Comparison of ENCODE assay signal across 1 cellular context in the genomic region with DNA sequence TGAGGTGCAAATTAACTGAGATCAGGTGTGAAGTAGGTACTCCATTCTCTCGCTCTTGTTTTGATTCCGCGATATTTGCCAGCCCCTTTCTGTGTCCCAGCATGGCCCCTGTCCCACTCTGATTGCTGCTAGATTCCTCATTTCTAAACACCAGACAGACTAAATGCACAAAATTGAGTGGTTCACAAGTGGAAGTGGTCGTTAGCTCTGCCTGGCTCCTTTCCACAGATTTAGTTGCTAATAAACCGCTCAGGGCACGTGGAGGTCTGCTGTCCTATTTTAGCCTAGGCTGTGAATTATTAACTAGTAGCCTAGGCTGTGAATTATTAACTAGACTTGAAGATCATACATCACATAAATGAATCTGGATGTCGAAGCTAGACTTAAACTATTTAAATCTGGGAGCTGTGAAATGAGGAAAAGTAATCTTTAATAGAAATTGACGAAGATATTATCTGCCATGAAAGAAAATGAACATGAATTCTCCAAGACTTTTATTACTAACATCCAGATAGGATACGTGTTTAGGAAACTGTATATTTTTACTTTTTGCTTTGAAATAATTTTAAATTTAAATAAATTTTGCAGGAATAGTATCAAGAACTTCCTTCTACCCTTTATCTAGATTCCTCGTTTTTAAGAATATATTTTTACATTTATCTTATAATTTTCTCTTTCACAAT.
TF ChIP-seq lines count a peak whose summit lies in the region.

No MANE protein-coding gene starts in this region.

TF ChIP-seq in HepG2, 621 proteins besides CTCF, POLR2A, EP300 and RAD21 (continued from another document and continues in another):
- TF ChIP-seq, protein P1, sequence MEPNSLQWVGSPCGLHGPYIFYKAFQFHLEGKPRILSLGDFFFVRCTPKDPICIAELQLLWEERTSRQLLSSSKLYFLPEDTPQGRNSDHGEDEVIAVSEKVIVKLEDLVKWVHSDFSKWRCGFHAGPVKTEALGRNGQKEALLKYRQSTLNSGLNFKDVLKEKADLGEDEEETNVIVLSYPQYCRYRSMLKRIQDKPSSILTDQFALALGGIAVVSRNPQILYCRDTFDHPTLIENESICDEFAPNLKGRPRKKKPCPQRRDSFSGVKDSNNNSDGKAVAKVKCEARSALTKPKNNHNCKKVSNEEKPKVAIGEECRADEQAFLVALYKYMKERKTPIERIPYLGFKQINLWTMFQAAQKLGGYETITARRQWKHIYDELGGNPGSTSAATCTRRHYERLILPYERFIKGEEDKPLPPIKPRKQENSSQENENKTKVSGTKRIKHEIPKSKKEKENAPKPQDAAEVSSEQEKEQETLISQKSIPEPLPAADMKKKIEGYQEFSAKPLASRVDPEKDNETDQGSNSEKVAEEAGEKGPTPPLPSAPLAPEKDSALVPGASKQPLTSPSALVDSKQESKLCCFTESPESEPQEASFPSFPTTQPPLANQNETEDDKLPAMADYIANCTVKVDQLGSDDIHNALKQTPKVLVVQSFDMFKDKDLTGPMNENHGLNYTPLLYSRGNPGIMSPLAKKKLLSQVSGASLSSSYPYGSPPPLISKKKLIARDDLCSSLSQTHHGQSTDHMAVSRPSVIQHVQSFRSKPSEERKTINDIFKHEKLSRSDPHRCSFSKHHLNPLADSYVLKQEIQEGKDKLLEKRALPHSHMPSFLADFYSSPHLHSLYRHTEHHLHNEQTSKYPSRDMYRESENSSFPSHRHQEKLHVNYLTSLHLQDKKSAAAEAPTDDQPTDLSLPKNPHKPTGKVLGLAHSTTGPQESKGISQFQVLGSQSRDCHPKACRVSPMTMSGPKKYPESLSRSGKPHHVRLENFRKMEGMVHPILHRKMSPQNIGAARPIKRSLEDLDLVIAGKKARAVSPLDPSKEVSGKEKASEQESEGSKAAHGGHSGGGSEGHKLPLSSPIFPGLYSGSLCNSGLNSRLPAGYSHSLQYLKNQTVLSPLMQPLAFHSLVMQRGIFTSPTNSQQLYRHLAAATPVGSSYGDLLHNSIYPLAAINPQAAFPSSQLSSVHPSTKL (CRISPR knock-in tag; IDR thresholded peaks at IDR 0.05): peak; percentile 85
- TF ChIP-seq NFYC (CRISPR knock-in tag; IDR thresholded peaks at IDR 0.05) (no peak), ZNF562 (CRISPR knock-in tag; IDR thresholded peaks at IDR 0.05; ENCODE audit: borderline replicate concordance) (no peak), RXRA (CRISPR knock-in tag; IDR thresholded peaks at IDR 0.05) (no peak), ZNF432 (CRISPR knock-in tag; IDR thresholded peaks at IDR 0.05; ENCODE audit: borderline replicate concordance) (no peak), MATR3 (CRISPR knock-in tag; IDR thresholded peaks at IDR 0.05) (no peak), PHF5A (CRISPR knock-in tag; IDR thresholded peaks at IDR 0.05; ENCODE audit: low read depth, unreplicated experiment) (peak; percentile 30), MED1 (CRISPR knock-in tag; IDR thresholded peaks at IDR 0.05) (peak; percentile 62; the same call in 1 of the 2 replicates), NR2F2 (IDR thresholded peaks at IDR 0.05; ENCODE audit: borderline replicate concordance, low read depth) (no peak), SSRP1 (CRISPR knock-in tag; IDR thresholded peaks at IDR 0.05) (no peak)
- TF ChIP-seq, protein P2, sequence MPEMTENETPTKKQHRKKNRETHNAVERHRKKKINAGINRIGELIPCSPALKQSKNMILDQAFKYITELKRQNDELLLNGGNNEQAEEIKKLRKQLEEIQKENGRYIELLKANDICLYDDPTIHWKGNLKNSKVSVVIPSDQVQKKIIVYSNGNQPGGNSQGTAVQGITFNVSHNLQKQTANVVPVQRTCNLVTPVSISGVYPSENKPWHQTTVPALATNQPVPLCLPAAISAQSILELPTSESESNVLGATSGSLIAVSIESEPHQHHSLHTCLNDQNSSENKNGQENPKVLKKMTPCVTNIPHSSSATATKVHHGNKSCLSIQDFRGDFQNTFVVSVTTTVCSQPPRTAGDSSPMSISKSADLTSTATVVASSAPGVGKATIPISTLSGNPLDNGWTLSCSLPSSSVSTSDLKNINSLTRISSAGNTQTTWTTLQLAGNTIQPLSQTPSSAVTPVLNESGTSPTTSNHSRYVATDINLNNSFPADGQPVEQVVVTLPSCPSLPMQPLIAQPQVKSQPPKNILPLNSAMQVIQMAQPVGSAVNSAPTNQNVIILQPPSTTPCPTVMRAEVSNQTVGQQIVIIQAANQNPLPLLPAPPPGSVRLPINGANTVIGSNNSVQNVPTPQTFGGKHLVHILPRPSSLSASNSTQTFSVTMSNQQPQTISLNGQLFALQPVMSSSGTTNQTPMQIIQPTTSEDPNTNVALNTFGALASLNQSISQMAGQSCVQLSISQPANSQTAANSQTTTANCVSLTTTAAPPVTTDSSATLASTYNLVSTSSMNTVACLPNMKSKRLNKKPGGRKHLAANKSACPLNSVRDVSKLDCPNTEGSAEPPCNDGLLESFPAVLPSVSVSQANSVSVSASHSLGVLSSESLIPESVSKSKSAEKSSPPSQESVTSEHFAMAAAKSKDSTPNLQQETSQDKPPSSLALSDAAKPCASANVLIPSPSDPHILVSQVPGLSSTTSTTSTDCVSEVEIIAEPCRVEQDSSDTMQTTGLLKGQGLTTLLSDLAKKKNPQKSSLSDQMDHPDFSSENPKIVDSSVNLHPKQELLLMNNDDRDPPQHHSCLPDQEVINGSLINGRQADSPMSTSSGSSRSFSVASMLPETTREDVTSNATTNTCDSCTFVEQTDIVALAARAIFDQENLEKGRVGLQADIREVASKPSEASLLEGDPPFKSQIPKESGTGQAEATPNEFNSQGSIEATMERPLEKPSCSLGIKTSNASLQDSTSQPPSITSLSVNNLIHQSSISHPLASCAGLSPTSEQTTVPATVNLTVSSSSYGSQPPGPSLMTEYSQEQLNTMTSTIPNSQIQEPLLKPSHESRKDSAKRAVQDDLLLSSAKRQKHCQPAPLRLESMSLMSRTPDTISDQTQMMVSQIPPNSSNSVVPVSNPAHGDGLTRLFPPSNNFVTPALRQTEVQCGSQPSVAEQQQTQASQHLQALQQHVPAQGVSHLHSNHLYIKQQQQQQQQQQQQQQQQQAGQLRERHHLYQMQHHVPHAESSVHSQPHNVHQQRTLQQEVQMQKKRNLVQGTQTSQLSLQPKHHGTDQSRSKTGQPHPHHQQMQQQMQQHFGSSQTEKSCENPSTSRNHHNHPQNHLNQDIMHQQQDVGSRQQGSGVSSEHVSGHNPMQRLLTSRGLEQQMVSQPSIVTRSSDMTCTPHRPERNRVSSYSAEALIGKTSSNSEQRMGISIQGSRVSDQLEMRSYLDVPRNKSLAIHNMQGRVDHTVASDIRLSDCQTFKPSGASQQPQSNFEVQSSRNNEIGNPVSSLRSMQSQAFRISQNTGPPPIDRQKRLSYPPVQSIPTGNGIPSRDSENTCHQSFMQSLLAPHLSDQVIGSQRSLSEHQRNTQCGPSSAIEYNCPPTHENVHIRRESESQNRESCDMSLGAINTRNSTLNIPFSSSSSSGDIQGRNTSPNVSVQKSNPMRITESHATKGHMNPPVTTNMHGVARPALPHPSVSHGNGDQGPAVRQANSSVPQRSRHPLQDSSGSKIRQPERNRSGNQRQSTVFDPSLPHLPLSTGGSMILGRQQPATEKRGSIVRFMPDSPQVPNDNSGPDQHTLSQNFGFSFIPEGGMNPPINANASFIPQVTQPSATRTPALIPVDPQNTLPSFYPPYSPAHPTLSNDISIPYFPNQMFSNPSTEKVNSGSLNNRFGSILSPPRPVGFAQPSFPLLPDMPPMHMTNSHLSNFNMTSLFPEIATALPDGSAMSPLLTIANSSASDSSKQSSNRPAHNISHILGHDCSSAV (CRISPR knock-in tag; IDR thresholded peaks at IDR 0.05; ENCODE audit: borderline replicate concordance): no peak
- TF ChIP-seq, protein P3, sequence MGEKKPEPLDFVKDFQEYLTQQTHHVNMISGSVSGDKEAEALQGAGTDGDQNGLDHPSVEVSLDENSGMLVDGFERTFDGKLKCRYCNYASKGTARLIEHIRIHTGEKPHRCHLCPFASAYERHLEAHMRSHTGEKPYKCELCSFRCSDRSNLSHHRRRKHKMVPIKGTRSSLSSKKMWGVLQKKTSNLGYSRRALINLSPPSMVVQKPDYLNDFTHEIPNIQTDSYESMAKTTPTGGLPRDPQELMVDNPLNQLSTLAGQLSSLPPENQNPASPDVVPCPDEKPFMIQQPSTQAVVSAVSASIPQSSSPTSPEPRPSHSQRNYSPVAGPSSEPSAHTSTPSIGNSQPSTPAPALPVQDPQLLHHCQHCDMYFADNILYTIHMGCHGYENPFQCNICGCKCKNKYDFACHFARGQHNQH (CRISPR knock-in tag; IDR thresholded peaks at IDR 0.05): peak; percentile 63
- TF ChIP-seq, protein P4, sequence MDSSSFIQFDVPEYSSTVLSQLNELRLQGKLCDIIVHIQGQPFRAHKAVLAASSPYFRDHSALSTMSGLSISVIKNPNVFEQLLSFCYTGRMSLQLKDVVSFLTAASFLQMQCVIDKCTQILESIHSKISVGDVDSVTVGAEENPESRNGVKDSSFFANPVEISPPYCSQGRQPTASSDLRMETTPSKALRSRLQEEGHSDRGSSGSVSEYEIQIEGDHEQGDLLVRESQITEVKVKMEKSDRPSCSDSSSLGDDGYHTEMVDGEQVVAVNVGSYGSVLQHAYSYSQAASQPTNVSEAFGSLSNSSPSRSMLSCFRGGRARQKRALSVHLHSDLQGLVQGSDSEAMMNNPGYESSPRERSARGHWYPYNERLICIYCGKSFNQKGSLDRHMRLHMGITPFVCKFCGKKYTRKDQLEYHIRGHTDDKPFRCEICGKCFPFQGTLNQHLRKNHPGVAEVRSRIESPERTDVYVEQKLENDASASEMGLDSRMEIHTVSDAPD (CRISPR knock-in tag; IDR thresholded peaks at IDR 0.05): no peak
- TF ChIP-seq, protein P5, sequence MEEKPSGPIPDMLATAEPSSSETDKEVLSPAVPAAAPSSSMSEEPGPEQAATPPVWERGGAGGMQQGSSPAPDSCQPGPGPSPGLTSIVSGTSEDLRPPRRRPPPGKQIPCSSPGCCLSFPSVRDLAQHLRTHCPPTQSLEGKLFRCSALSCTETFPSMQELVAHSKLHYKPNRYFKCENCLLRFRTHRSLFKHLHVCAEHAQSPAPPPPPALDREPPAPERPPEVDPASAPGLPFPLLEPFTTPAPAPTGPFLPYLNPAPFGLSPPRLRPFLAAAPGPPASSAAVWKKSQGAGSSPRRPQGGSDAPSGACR (CRISPR knock-in tag; IDR thresholded peaks at IDR 0.05): no peak
- TF ChIP-seq, protein P6, sequence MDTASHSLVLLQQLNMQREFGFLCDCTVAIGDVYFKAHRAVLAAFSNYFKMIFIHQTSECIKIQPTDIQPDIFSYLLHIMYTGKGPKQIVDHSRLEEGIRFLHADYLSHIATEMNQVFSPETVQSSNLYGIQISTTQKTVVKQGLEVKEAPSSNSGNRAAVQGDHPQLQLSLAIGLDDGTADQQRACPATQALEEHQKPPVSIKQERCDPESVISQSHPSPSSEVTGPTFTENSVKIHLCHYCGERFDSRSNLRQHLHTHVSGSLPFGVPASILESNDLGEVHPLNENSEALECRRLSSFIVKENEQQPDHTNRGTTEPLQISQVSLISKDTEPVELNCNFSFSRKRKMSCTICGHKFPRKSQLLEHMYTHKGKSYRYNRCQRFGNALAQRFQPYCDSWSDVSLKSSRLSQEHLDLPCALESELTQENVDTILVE (CRISPR knock-in tag; IDR thresholded peaks at IDR 0.05): 0 out of 2 replicates have a peak, but pooled peaks have one; percentile 41
- TF ChIP-seq, protein P7, sequence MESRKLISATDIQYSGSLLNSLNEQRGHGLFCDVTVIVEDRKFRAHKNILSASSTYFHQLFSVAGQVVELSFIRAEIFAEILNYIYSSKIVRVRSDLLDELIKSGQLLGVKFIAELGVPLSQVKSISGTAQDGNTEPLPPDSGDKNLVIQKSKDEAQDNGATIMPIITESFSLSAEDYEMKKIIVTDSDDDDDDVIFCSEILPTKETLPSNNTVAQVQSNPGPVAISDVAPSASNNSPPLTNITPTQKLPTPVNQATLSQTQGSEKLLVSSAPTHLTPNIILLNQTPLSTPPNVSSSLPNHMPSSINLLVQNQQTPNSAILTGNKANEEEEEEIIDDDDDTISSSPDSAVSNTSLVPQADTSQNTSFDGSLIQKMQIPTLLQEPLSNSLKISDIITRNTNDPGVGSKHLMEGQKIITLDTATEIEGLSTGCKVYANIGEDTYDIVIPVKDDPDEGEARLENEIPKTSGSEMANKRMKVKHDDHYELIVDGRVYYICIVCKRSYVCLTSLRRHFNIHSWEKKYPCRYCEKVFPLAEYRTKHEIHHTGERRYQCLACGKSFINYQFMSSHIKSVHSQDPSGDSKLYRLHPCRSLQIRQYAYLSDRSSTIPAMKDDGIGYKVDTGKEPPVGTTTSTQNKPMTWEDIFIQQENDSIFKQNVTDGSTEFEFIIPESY (CRISPR knock-in tag; IDR thresholded peaks at IDR 0.05): peak; percentile 48; the same call in 1 of the 2 replicates
- TF ChIP-seq, protein P8, sequence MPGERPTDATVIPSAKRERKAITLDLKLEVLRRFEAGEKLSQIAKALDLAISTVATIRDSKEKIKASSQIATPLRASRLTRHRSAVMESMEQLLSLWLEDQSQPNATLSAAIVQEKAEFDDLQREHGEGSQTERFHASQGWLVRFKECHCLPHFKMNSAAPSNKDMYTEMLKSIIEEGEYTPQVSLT (CRISPR knock-in tag; IDR thresholded peaks at IDR 0.05; ENCODE audit: borderline replicate concordance, low read depth): no peak
- TF ChIP-seq, protein P9, sequence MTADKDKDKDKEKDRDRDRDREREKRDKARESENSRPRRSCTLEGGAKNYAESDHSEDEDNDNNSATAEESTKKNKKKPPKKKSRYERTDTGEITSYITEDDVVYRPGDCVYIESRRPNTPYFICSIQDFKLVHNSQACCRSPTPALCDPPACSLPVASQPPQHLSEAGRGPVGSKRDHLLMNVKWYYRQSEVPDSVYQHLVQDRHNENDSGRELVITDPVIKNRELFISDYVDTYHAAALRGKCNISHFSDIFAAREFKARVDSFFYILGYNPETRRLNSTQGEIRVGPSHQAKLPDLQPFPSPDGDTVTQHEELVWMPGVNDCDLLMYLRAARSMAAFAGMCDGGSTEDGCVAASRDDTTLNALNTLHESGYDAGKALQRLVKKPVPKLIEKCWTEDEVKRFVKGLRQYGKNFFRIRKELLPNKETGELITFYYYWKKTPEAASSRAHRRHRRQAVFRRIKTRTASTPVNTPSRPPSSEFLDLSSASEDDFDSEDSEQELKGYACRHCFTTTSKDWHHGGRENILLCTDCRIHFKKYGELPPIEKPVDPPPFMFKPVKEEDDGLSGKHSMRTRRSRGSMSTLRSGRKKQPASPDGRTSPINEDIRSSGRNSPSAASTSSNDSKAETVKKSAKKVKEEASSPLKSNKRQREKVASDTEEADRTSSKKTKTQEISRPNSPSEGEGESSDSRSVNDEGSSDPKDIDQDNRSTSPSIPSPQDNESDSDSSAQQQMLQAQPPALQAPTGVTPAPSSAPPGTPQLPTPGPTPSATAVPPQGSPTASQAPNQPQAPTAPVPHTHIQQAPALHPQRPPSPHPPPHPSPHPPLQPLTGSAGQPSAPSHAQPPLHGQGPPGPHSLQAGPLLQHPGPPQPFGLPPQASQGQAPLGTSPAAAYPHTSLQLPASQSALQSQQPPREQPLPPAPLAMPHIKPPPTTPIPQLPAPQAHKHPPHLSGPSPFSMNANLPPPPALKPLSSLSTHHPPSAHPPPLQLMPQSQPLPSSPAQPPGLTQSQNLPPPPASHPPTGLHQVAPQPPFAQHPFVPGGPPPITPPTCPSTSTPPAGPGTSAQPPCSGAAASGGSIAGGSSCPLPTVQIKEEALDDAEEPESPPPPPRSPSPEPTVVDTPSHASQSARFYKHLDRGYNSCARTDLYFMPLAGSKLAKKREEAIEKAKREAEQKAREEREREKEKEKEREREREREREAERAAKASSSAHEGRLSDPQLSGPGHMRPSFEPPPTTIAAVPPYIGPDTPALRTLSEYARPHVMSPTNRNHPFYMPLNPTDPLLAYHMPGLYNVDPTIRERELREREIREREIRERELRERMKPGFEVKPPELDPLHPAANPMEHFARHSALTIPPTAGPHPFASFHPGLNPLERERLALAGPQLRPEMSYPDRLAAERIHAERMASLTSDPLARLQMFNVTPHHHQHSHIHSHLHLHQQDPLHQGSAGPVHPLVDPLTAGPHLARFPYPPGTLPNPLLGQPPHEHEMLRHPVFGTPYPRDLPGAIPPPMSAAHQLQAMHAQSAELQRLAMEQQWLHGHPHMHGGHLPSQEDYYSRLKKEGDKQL (CRISPR knock-in tag; IDR thresholded peaks at IDR 0.05; ENCODE audit: low read depth): no peak
